Comparison of ENCODE assay signal across 1 cellular context in genomic region chr12:10154145-10154496, GRCh38.
TF ChIP-seq lines count a peak whose summit lies in the region.

No MANE protein-coding gene starts in this region.

TF ChIP-seq in GM12878, 131 proteins besides CTCF, POLR2A, EP300 and RAD21:
- TF ChIP-seq ATF3 (IDR thresholded peaks at IDR 0.05; ENCODE audit: borderline replicate concordance, extremely low read depth, low read depth, low read length) (no peak), LARP7 (IDR thresholded peaks at IDR 0.05) (no peak), RBBP5 (conservative IDR thresholded peaks at IDR 0.05) (no peak), MTA2 (IDR thresholded peaks at IDR 0.05; ENCODE audit: low read depth) (no peak), JUND (IDR thresholded peaks at IDR 0.05; ENCODE audit: low read depth, low read length) (no peak), HDGF (IDR thresholded peaks at IDR 0.05) (no peak), BHLHE40 (IDR thresholded peaks at IDR 0.05; ENCODE audit: borderline replicate concordance in 1 of 2, low read depth in 2 of 2, low read length in 1 of 2) (no peak), SIX5 (IDR thresholded peaks at IDR 0.05; ENCODE audit: low read depth, low read length, severe bottlenecking) (no peak), EGR1 (IDR thresholded peaks at IDR 0.05; ENCODE audit: borderline replicate concordance in 1 of 2, low read depth in 2 of 2, low read length in 2 of 2) (no peak), HCFC1 (IDR thresholded peaks at IDR 0.05; ENCODE audit: low read length) (no peak), MEF2B (IDR thresholded peaks at IDR 0.05; ENCODE audit: partially characterized antibody, poor library complexity, severe bottlenecking) (no peak), NBN (IDR thresholded peaks at IDR 0.05) (no peak), CBFB (IDR thresholded peaks at IDR 0.05; ENCODE audit: low read depth) (no peak), SRF (IDR thresholded peaks at IDR 0.05; ENCODE audit: low read depth in 2 of 2, low read length in 2 of 2) (no peak), PBX3 (IDR thresholded peaks at IDR 0.05; ENCODE audit: insufficient replicate concordance, low read depth, low read length) (no peak), BACH1 (IDR thresholded peaks at IDR 0.05; ENCODE audit: borderline replicate concordance) (no peak), STAT3 (IDR thresholded peaks at IDR 0.05; ENCODE audit: low read depth, low read length) (no peak)
- TF ChIP-seq, protein P1, sequence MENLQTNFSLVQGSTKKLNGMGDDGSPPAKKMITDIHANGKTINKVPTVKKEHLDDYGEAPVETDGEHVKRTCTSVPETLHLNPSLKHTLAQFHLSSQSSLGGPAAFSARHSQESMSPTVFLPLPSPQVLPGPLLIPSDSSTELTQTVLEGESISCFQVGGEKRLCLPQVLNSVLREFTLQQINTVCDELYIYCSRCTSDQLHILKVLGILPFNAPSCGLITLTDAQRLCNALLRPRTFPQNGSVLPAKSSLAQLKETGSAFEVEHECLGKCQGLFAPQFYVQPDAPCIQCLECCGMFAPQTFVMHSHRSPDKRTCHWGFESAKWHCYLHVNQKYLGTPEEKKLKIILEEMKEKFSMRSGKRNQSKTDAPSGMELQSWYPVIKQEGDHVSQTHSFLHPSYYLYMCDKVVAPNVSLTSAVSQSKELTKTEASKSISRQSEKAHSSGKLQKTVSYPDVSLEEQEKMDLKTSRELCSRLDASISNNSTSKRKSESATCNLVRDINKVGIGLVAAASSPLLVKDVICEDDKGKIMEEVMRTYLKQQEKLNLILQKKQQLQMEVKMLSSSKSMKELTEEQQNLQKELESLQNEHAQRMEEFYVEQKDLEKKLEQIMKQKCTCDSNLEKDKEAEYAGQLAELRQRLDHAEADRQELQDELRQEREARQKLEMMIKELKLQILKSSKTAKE (IDR thresholded peaks at IDR 0.05; ENCODE audit: low read depth, poor library complexity, severe bottlenecking): no peak
- TF ChIP-seq, protein P2, sequence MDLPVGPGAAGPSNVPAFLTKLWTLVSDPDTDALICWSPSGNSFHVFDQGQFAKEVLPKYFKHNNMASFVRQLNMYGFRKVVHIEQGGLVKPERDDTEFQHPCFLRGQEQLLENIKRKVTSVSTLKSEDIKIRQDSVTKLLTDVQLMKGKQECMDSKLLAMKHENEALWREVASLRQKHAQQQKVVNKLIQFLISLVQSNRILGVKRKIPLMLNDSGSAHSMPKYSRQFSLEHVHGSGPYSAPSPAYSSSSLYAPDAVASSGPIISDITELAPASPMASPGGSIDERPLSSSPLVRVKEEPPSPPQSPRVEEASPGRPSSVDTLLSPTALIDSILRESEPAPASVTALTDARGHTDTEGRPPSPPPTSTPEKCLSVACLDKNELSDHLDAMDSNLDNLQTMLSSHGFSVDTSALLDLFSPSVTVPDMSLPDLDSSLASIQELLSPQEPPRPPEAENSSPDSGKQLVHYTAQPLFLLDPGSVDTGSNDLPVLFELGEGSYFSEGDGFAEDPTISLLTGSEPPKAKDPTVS (IDR thresholded peaks at IDR 0.05; ENCODE audit: low read depth, low read length): no peak
- TF ChIP-seq, protein P3, sequence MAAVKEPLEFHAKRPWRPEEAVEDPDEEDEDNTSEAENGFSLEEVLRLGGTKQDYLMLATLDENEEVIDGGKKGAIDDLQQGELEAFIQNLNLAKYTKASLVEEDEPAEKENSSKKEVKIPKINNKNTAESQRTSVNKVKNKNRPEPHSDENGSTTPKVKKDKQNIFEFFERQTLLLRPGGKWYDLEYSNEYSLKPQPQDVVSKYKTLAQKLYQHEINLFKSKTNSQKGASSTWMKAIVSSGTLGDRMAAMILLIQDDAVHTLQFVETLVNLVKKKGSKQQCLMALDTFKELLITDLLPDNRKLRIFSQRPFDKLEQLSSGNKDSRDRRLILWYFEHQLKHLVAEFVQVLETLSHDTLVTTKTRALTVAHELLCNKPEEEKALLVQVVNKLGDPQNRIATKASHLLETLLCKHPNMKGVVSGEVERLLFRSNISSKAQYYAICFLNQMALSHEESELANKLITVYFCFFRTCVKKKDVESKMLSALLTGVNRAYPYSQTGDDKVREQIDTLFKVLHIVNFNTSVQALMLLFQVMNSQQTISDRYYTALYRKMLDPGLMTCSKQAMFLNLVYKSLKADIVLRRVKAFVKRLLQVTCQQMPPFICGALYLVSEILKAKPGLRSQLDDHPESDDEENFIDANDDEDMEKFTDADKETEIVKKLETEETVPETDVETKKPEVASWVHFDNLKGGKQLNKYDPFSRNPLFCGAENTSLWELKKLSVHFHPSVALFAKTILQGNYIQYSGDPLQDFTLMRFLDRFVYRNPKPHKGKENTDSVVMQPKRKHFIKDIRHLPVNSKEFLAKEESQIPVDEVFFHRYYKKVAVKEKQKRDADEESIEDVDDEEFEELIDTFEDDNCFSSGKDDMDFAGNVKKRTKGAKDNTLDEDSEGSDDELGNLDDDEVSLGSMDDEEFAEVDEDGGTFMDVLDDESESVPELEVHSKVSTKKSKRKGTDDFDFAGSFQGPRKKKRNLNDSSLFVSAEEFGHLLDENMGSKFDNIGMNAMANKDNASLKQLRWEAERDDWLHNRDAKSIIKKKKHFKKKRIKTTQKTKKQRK (IDR thresholded peaks at IDR 0.05; ENCODE audit: low read depth, low read length): no peak
TF ChIP-seq in GM12878: peak in this region for 0.
